Comparison of ENCODE assay signal across 8 cellular contexts in genomic region chr9:137551656-137552534, GRCh38. TPM values are rescaled to one million over a fixed set of nuclear protein-coding genes. Genes with fewer than 3 reads are reported as not detected.
DNase-seq lines count a peak whose midpoint lies in the region; ATAC-seq and TF ChIP-seq lines count a peak whose summit lies in the region.

Gene MRPL41 (plus strand): TSS chr9:137551879. CDS start chr9:137552082, 203 bp downstream.

- H3K4me3 ChIP-seq in MG63 (peak within 1 kb of the TSS; percentile 66), neuron (ENCODE audit: low read length) (peak within 1 kb of the TSS; percentile 57), subcutaneous abdominal adipose tissue (ENCODE audit: low read depth in 1 of 5, low read length in 5 of 5) (peak within 1 kb of the TSS; percentile 74 to 81 (median 78))

- peak within 1 kb of the TSS; percentile 53 for H2AFZ ChIP-seq in neuron (ENCODE audit: low read depth, low read length)

- no peaks in the 10 kb centered on the region for H3K27me3 ChIP-seq in MG63
- H3K27me3 ChIP-seq in foreskin keratinocyte = no peaks in the 10 kb centered on the region
- no peaks in the 10 kb centered on the region for H3K27me3 ChIP-seq in neuron (ENCODE audit: insufficient read depth, low read length)
- no peaks in the 10 kb centered on the region for H3K27me3 ChIP-seq in subcutaneous abdominal adipose tissue (ENCODE audit: control insufficient read depth in 5 of 5, insufficient read depth in 4 of 5, low read length in 5 of 5)

- DNase-seq in EH (ENCODE audit: low read depth) (peak; percentile 85), GOT3 (lab: John Stamatoyannopoulos, UW) (peak; percentile 22), MG63 (peak; percentile 92), SK-MEL-5 (ENCODE audit: low read depth, low spot score) (peak; percentile 83), foreskin keratinocyte (peak in 1 of 2 donors; percentile 62)
- DNase-seq in activated naive CD4-positive, alpha-beta T cell (lab: John Stamatoyannopoulos, UW) = peak; percentile 54 to 85 (median 72)

- peak within 1 kb of the TSS; percentile 63 for H3K27ac ChIP-seq in foreskin keratinocyte
- peak within 1 kb of the TSS; percentile 75 for H3K27ac ChIP-seq in subcutaneous abdominal adipose tissue (ENCODE audit: low read depth, low read length)

- peak; percentile 85 for ATAC-seq in foreskin keratinocyte

- H3K36me3 ChIP-seq in MG63 (peaks cover 27% of the 10 kb centered on the region), neuron (ENCODE audit: insufficient read depth, low read length) (peaks cover 26% of the 10 kb centered on the region), subcutaneous abdominal adipose tissue (ENCODE audit: control insufficient read depth in 5 of 5, insufficient read depth in 5 of 5, low read length in 5 of 5) (peaks cover 0 to 30% (median 21%) of the 10 kb centered on the region in 5 donors)

- in situ Hi-C loops in SK-MEL-5 (cut with HindIII; ENCODE audit: low pct_unique_long_range_greater_than_20kb, low sequenced_read_pairs) = no loop called here

- H3K9me3 ChIP-seq in MG63 = no peaks in the 10 kb centered on the region
- peaks cover 3% of the 10 kb centered on the region for H3K9me3 ChIP-seq in neuron (ENCODE audit: low read length)
- no peaks in the 10 kb centered on the region for H3K9me3 ChIP-seq in subcutaneous abdominal adipose tissue (ENCODE audit: control insufficient read depth in 5 of 5, low read length in 5 of 5)

- H3K4me1 ChIP-seq in foreskin keratinocyte (no peaks in the 10 kb centered on the region), neuron (ENCODE audit: insufficient read depth, low read length) (peaks cover 9% of the 10 kb centered on the region), subcutaneous abdominal adipose tissue (ENCODE audit: control insufficient read depth in 5 of 5, insufficient read depth in 5 of 5, low read length in 5 of 5) (peaks cover 4 to 39% (median 35%) of the 10 kb centered on the region in 5 donors)

- peak within 1 kb of the TSS in 4 of 5 donors; percentile 77 to 81 (median 78) for H3K9ac ChIP-seq in subcutaneous abdominal adipose tissue (ENCODE audit: low read length in 5 of 5)

- no peak for TF ChIP-seq CTCF in foreskin keratinocyte (conservative IDR thresholded peaks at IDR 0.05)

RNA-seq across cellular contexts. Expression of gene MRPL41, which starts in this region (rescaled TPM):
- 57.4 and 62.2 TPM in 2 replicates for total RNA-seq in MG63 (2014; rRNA removed; shearing (Covaris generic); ENCODE audit: low replicate concordance)
- 83.9 and 95.9 TPM in 2 replicates for total RNA-seq in SK-MEL-5 (2014; rRNA removed; shearing (Covaris generic))
- 80.7 and 98.5 TPM in 2 replicates for polyA plus RNA-seq in SK-MEL-5 (2015; cell fraction: cytosol; rRNA removed)
- 16.5 and 18.0 TPM in 2 replicates for polyA plus RNA-seq in SK-MEL-5 (2015; cell fraction: nucleus; rRNA removed)
- 53.2 and 55.8 TPM in 2 replicates for total RNA-seq in foreskin keratinocyte
- polyA plus RNA-seq in foreskin keratinocyte = 80.9 and 88.0 TPM in 2 replicates
